In the genomic region with DNA sequence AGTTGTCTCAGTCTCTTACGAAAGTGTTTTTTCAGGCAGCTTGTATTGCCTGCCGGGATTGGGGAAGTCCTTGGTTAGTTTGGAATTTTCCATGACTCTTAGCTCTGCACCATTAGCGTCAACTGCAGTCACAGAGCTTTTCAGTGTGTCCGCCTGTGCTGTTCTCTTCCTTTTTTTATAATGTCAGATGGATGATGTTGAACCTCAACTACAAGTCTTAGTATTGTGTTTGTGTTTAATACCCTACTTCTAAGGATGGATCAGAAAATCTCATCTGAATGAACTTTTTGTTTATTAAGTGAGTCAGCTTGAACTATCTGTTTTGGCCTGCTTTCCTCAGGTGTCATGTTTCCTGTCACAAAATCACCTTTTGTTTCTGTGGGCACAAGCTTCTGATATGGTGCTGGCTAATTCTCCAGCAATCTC, we compare ENCODE assay signal across 8 cellular contexts. TPM values are rescaled to one million over a fixed set of nuclear protein-coding genes. Genes with fewer than 3 reads are reported as not detected.
DNase-seq lines count a peak whose midpoint lies in the region; ATAC-seq and TF ChIP-seq lines count a peak whose summit lies in the region.

No MANE protein-coding gene starts in this region.

- H3K4me3 ChIP-seq in OCI-LY1 (ENCODE audit: low read depth, low read length, poor library complexity, severe bottlenecking): no peak overlapping the region
- no peak overlapping the region for H3K4me3 ChIP-seq in muscle layer of duodenum (ENCODE audit: low read depth in 1 of 2, low read length in 2 of 2)

- CTCF ChIA-PET in CD4-positive, alpha-beta T cell (lab: Charles Lee): interaction anchor here (1.5 kb wide), 1 partner anchor 19 kb away, joined by 3 read pairs; no protein-coding TSS in a partner anchor
- CTCF ChIA-PET in HEK293T (lab: Yijun Ruan, JAX): interaction anchor here (0.6 to 1.1 kb wide), 3 partner anchors 15 to 251 kb away, joined by 3 to 4 read pairs (median 3); no protein-coding TSS in a partner anchor

- no peaks in the 10 kb centered on the region for H3K9me3 ChIP-seq in CD4-positive, alpha-beta T cell (ENCODE audit: control insufficient read depth, low read length)
- H3K9me3 ChIP-seq in OCI-LY1 (ENCODE audit: low read length) (no peaks in the 10 kb centered on the region), muscle layer of duodenum (ENCODE audit: control insufficient read depth in 1 of 2, low read length in 2 of 2) (no peaks in the 10 kb centered on the region)

- peaks cover 47% of the 10 kb centered on the region for H3K36me3 Mint-ChIP-seq in CD4-positive, alpha-beta T cell (ENCODE audit: low read depth)

- H3K4me2 ChIP-seq in OCI-LY1 (ENCODE audit: low read length): no peak overlapping the region

- H3F3A ChIP-seq in OCI-LY1 (ENCODE audit: insufficient read depth, low read length): no peaks in the 10 kb centered on the region

- no peaks in the 10 kb centered on the region for H3K27me3 Mint-ChIP-seq in CD4-positive, alpha-beta T cell

- no peak for ATAC-seq in CD4-positive, alpha-beta T cell (ENCODE audit: poor library complexity)
- no peak for ATAC-seq in GM18867 (IDR thresholded peaks at IDR 0.05; ENCODE audit: unreplicated experiment)

- POLR2A ChIA-PET in CD4-positive, alpha-beta T cell (lab: Charles Lee): no interaction called here
- POLR2A ChIA-PET in HEK293T (lab: Yijun Ruan, JAX): interaction anchor here (0.9 to 1.7 kb wide), 2 partner anchors 9 to 33 kb away, joined by 3 to 6 read pairs; a partner anchor contains a TSS

- H3K36me3 ChIP-seq in OCI-LY1 (ENCODE audit: insufficient read depth, low read length): peaks cover 26% of the 10 kb centered on the region
- H3K36me3 ChIP-seq in muscle layer of duodenum (ENCODE audit: control insufficient read depth in 1 of 2, insufficient read depth in 2 of 2, low read length in 2 of 2): no peaks in the 10 kb centered on the region

- H3K9me3 Mint-ChIP-seq in CD4-positive, alpha-beta T cell: no peaks in the 10 kb centered on the region

- H3K4me1 ChIP-seq in OCI-LY1 (ENCODE audit: insufficient read depth, low read length, severe bottlenecking) (peaks cover 11% of the 10 kb centered on the region), muscle layer of duodenum (ENCODE audit: control insufficient read depth in 1 of 2, insufficient read depth in 2 of 2, low read length in 2 of 2) (peaks cover 11 to 31% of the 10 kb centered on the region in 2 donors)

- H3K27ac Mint-ChIP-seq in CD4-positive, alpha-beta T cell: peak overlapping the region; percentile 50

- H3K79me2 ChIP-seq in OCI-LY1 (ENCODE audit: insufficient read depth, low read length): peaks cover 43% of the 10 kb centered on the region

- no peak overlapping the region for H3K27ac ChIP-seq in CD4-positive, alpha-beta T cell (ENCODE audit: low read depth, low read length)
- H3K27ac ChIP-seq in OCI-LY1 (ENCODE audit: low read depth, low read length, poor library complexity, severe bottlenecking) (peak overlapping the region; percentile 14), epithelial cell of prostate (peak overlapping the region; percentile 38), muscle layer of duodenum (ENCODE audit: low read length) (peak overlapping the region; percentile 69)

- no peak for TF ChIP-seq CTCF in CD4-positive, alpha-beta T cell (IDR thresholded peaks at IDR 0.05)
- no peak for TF ChIP-seq CTCF in OCI-LY1 (IDR thresholded peaks at IDR 0.05; ENCODE audit: low read length)

- no peaks in the 10 kb centered on the region for H3K9me2 ChIP-seq in OCI-LY1 (ENCODE audit: low read depth, low read length)

- H3K27me3 ChIP-seq in CD4-positive, alpha-beta T cell (ENCODE audit: control insufficient read depth, insufficient read depth, low read length): no peaks in the 10 kb centered on the region
- no peaks in the 10 kb centered on the region for H3K27me3 ChIP-seq in OCI-LY1 (ENCODE audit: insufficient read depth, low read length)
- H3K27me3 ChIP-seq in muscle layer of duodenum (ENCODE audit: low read depth, low read length): no peaks in the 10 kb centered on the region

- no peaks in the 10 kb centered on the region for H4K20me1 ChIP-seq in OCI-LY1 (ENCODE audit: insufficient read depth, low read length)

- intact Hi-C loops in CD4-positive, alpha-beta T cell (cut with DNase I, micrococcal nuclease): loop anchor here in 1 of 2 experiments (5.0 kb wide), 1 partner anchor 36 kb away; no protein-coding TSS in a partner anchor

- no peak overlapping the region for H3K9ac ChIP-seq in OCI-LY1 (ENCODE audit: low read length)

- no peak overlapping the region for H2AFZ ChIP-seq in OCI-LY1 (ENCODE audit: low read length)

- H3K4me3 Mint-ChIP-seq in CD4-positive, alpha-beta T cell: no peak overlapping the region

- peaks cover 61% of the 10 kb centered on the region for H3K4me1 Mint-ChIP-seq in CD4-positive, alpha-beta T cell (ENCODE audit: low read depth)

- DNase-seq in CD4-positive, alpha-beta T cell: no peak
- DNase-seq in epithelial cell of prostate (ENCODE audit: low read depth, low spot score) (peak; percentile 20), HEK293T (ENCODE audit: extremely low spot score) (no peak), ecto neural progenitor cell (ENCODE audit: low spot score) (no peak), T-helper 9 cell (no peak)

TF ChIP-seq in HEK293T, 16 proteins besides CTCF, POLR2A, EP300 and RAD21:
- no peak for TF ChIP-seq ZNF384 (IDR thresholded peaks at IDR 0.05)
- TF ChIP-seq, protein P1, sequence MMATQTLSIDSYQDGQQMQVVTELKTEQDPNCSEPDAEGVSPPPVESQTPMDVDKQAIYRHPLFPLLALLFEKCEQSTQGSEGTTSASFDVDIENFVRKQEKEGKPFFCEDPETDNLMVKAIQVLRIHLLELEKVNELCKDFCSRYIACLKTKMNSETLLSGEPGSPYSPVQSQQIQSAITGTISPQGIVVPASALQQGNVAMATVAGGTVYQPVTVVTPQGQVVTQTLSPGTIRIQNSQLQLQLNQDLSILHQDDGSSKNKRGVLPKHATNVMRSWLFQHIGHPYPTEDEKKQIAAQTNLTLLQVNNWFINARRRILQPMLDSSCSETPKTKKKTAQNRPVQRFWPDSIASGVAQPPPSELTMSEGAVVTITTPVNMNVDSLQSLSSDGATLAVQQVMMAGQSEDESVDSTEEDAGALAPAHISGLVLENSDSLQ (IDR thresholded peaks at IDR 0.05): no peak
- TF ChIP-seq LEF1 (IDR thresholded peaks at IDR 0.05; ENCODE audit: borderline replicate concordance): no peak
- TF ChIP-seq FOXK2 (IDR thresholded peaks at IDR 0.05): no peak
- TF ChIP-seq BHLHE40 (IDR thresholded peaks at IDR 0.05; ENCODE audit: borderline replicate concordance): no peak
- TF ChIP-seq NFRKB (IDR thresholded peaks at IDR 0.05): no peak
- no peak for TF ChIP-seq SP1 (IDR thresholded peaks at IDR 0.05)
- no peak for TF ChIP-seq FOXA1 (IDR thresholded peaks at IDR 0.05)

RNA-seq across cellular contexts. Expression of a gene that starts 33.1 kb away (rescaled TPM):
- total RNA-seq in CD4-positive, alpha-beta T cell: 10 to 100 TPM; 31.1 to 31.9 TPM

RNA-seq across cellular contexts. Expression of a gene that starts 39.5 kb away (rescaled TPM):
- 10 to 100 TPM; 92.7 to 99.6 TPM for total RNA-seq in CD4-positive, alpha-beta T cell

RNA-seq across cellular contexts. Expression of a gene that starts 57.4 kb away (rescaled TPM):
- total RNA-seq in CD4-positive, alpha-beta T cell: 10 to 100 TPM; 10.0 to 10.5 TPM
